9 cellular contexts compared by ENCODE assay signal in the genomic region with DNA sequence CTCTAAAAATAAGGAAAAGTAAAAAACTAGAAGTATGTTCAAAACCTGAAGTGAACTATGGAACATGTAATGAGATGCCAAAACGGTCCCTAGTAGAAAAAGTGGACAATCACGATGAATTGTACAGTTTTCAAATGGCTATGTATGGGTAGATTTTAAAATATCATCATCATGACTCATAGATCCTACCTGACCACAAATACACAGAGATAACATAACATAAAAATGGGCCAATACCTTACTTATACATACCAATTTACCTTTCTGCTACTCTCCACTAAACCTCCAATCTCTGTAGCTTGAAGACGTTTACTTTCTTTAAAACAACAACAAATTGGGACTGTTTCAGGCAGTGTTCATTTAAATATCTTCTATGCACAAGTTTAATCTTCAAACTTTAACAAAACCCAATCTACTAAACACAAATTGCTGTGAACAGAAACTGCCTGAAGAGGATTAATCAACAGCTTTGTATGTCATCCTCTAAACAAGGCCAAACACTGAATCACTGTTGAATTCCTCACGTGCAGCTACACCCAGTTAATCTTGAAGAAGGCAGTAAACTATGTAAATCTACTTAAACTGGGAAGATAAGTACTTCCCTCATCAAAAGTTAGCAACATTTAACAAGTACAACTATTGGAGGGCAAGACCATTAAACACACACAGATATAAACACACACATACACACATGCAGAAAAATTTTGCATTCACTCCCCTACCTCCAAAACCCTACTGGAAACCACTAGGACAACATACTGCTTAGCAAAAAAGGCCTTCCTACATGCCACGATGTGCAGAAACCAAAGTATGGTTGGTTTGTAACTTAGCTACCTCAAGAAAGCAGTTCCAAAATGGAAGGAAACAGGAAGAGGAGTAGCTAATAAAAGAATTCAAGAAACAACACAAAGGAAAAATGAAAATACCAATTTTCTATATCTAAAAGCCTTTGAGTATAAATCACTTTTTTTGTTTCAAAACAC.
A peak's percentile ranks its signal among the peaks of the same experiment; 100 is the strongest.
DNase-seq lines count a peak whose midpoint lies in the region; ATAC-seq and TF ChIP-seq lines count a peak whose summit lies in the region.
"Had no signal": no experiment of that assay in that cellular context is flagged by ENCODE, and none has a peak within 500 bp of the region (broad histone marks: within the 10 kb centered on the region; RNA-seq: fewer than 3 reads in every experiment).

No MANE protein-coding gene starts in this region.

- H3K4me2 ChIP-seq in OCI-LY7 (ENCODE audit: low read length) = peak overlapping the region; percentile 38; the same call in 1 of the 2 replicates
- H3K4me2 ChIP-seq in MM.1S (ENCODE audit: low read depth, low read length) = no peak overlapping the region

- peak; percentile 43 for ATAC-seq in esophagus mucosa
- ATAC-seq: activated CD4-positive, CD25-positive, alpha-beta regulatory T cell treated with anti-CD3 and anti-CD28 coated beads, Interleukin-2, amount 50 U/mL, for 24 hours had no signal

- H3K9me2 ChIP-seq in OCI-LY7 (ENCODE audit: insufficient read depth, low read length) (no peaks in the 10 kb centered on the region), MM.1S (replicated peaks; ENCODE audit: insufficient read depth, low read length) (no peaks in the 10 kb centered on the region)

- BruUV-seq in OCI-LY7 (replicated peaks; lab: Mats Ljungman, UMichigan) = no TSS peak

- H3K4me1 ChIP-seq in OCI-LY7 (ENCODE audit: insufficient read depth, low read length, poor library complexity, severe bottlenecking) (peaks cover 75% of the 10 kb centered on the region), MM.1S (ENCODE audit: low read length) (peaks cover 18% of the 10 kb centered on the region)

- POLR2A ChIA-PET in OCI-LY7 (lab: Charles Lee) = interaction anchor here (0.5 to 3.8 kb wide), 11 partner anchors 10 to 94 kb away, joined by 3 to 30 read pairs (median 4); no protein-coding TSS in a partner anchor

- H3K9ac ChIP-seq in MM.1S (ENCODE audit: low read length) = no peak overlapping the region

- H2AFZ ChIP-seq in OCI-LY7 (ENCODE audit: low read length) = no peak overlapping the region; the same call in 1 of the 2 replicates
- no peak overlapping the region for H2AFZ ChIP-seq in MM.1S (ENCODE audit: low read length)

- DNase-seq in EH (ENCODE audit: low read depth) = peak; percentile 76
- no peak for DNase-seq in OCI-LY7 (ENCODE audit: low spot score)
- DNase-seq in retinal pigment epithelial cell (ENCODE audit: low read depth) = peak; percentile 83
- no peak for DNase-seq in dorsolateral prefrontal cortex
- DNase-seq in MM.1S = no peak
- no peak for DNase-seq in NCI-H2171 (lab: John Stamatoyannopoulos, UW)
- DNase-seq: NCI-H69 had no signal

- TF ChIP-seq CTCF in OCI-LY7 (conservative IDR thresholded peaks at IDR 0.05; ENCODE audit: low read length) = no peak
- no peak for TF ChIP-seq CTCF in retinal pigment epithelial cell (conservative IDR thresholded peaks at IDR 0.05; ENCODE audit: low read depth, low read length)
- no peak for TF ChIP-seq CTCF in dorsolateral prefrontal cortex (IDR thresholded peaks at IDR 0.05 in 54 of 56, conservative IDR thresholded peaks at IDR 0.05 in 2 of 56; ENCODE audit: low read depth in 1 of 56, partially characterized antibody in 56 of 56)
- no peak for TF ChIP-seq CTCF in MM.1S (IDR thresholded peaks at IDR 0.05; ENCODE audit: low read length)

- intact Hi-C loops in OCI-LY7 (cut with micrococcal nuclease; ENCODE audit: unreplicated experiment) (loop anchor here (10.0 kb wide), 2 partner anchors 692 to 842 kb away; no protein-coding TSS in a partner anchor), dorsolateral prefrontal cortex (cut with DNase I) (no loop called here)

- H3K27ac ChIP-seq in OCI-LY7 (ENCODE audit: low read depth, low read length, poor library complexity, severe bottlenecking) (no peak overlapping the region), dorsolateral prefrontal cortex (no peak overlapping the region), MM.1S (ENCODE audit: low read length) (no peak overlapping the region)

- H3K4me3 ChIP-seq in OCI-LY7 (ENCODE audit: low read depth, low read length, poor library complexity, severe bottlenecking) = peak overlapping the region; percentile 3
- H3K4me3 ChIP-seq in retinal pigment epithelial cell (ENCODE audit: low read length) = no peak overlapping the region
- no peak overlapping the region for H3K4me3 ChIP-seq in dorsolateral prefrontal cortex
- H3K4me3 ChIP-seq in MM.1S (ENCODE audit: low read length) = no peak overlapping the region

- H3K79me2 ChIP-seq in OCI-LY7 (ENCODE audit: insufficient read depth, low read depth, low read length) (peaks cover 56% of the 10 kb centered on the region; the same call in 1 of the 2 replicates), MM.1S (ENCODE audit: low read length) (peaks cover 75% of the 10 kb centered on the region)

- H4K20me1 ChIP-seq in OCI-LY7 (ENCODE audit: insufficient read depth, low read length) (no peaks in the 10 kb centered on the region), MM.1S (ENCODE audit: insufficient read depth, low read length) (peaks cover 3% of the 10 kb centered on the region; the same call in 1 of the 2 replicates)

- H3K9me3 ChIP-seq in OCI-LY7 (ENCODE audit: low read length) (no peaks in the 10 kb centered on the region), MM.1S (replicated peaks; ENCODE audit: insufficient read depth, low read length) (no peaks in the 10 kb centered on the region)

- peaks cover 10% of the 10 kb centered on the region; the same call in 1 of the 2 replicates for H3F3A ChIP-seq in MM.1S (ENCODE audit: insufficient read depth, low read length)

- H3K27me3 ChIP-seq in dorsolateral prefrontal cortex (no peaks in the 10 kb centered on the region), MM.1S (replicated peaks; ENCODE audit: insufficient read depth, low read length) (peaks cover 12% of the 10 kb centered on the region; the same call in 1 of the 2 replicates)

- H3K36me3 ChIP-seq in OCI-LY7 (ENCODE audit: insufficient read depth, low read length) = no peaks in the 10 kb centered on the region
- H3K36me3 ChIP-seq in MM.1S (replicated peaks; ENCODE audit: insufficient read depth, low read length) = no peaks in the 10 kb centered on the region

- CTCF ChIA-PET in OCI-LY7 (lab: Charles Lee; ENCODE audit: unreplicated experiment) = no interaction called here

Comparison
In these comparisons a context has a peak if more than half of its experiments do, and no peak if none do; other contexts are left out.
1. DNase-seq: peak in EH (single experiment) and retinal pigment epithelial cell (single experiment); none in OCI-LY7 (single experiment), dorsolateral prefrontal cortex (0 of 10), MM.1S (single experiment) and NCI-H2171 (single experiment).